12 cellular contexts compared by ENCODE assay signal in genomic region chr6:111552999-111553398, GRCh38. TPM values are rescaled to one million over a fixed set of nuclear protein-coding genes. Genes with fewer than 3 reads are reported as not detected.
DNase-seq lines count a peak whose midpoint lies in the region; ATAC-seq and TF ChIP-seq lines count a peak whose summit lies in the region.
"Had no signal": no experiment of that assay in that cellular context is flagged by ENCODE, and none has a peak within 500 bp of the region (broad histone marks: within the 10 kb centered on the region; RNA-seq: fewer than 3 reads in every experiment).

No MANE protein-coding gene starts in this region.

- peaks cover 2% of the 10 kb centered on the region for H3K36me3 ChIP-seq in adipocyte (ENCODE audit: control insufficient read depth, insufficient read depth, low read length, severe bottlenecking)
- no peaks in the 10 kb centered on the region for H3K36me3 ChIP-seq in muscle layer of colon (ENCODE audit: insufficient read depth, low read length)
- no peaks in the 10 kb centered on the region for H3K36me3 ChIP-seq in vagina

- TF ChIP-seq POLR2A in vagina (IDR thresholded peaks at IDR 0.05) = no peak

- H3K4me1 ChIP-seq in adipocyte (ENCODE audit: control insufficient read depth, insufficient read depth, low read length) = peaks cover 52% of the 10 kb centered on the region
- H3K4me1 ChIP-seq in muscle layer of colon (ENCODE audit: insufficient read depth, low read length) = peaks cover 33% of the 10 kb centered on the region
- peaks cover 57% of the 10 kb centered on the region for H3K4me1 ChIP-seq in vagina

- DNase-seq in left ventricle myocardium superior (peak; percentile 16), left cardiac atrium (no peak), adipocyte (ENCODE audit: low read depth) (no peak), vagina (ENCODE audit: extremely low spot score in 2 of 2) (no peak), nucleus accumbens (lab: John Stamatoyannopoulos, UW) (no peak)
- no peak for DNase-seq in stimulated activated CD4-positive, alpha-beta T cell treated with anti-CD3 and anti-CD28 coated beads, Interleukin-4, amount 100 ng/mL, for 24 hours
- DNase-seq: activated CD8-positive, alpha-beta memory T cell treated with anti-CD3 and anti-CD28 coated beads, Interleukin-2, amount 50 U/mL, for 4 hours; MV-4-11; stimulated activated CD8-positive, alpha-beta memory T cell treated with anti-CD3 and anti-CD28 coated beads, Interleukin-4, amount 100 ng/mL, for 48 hours had no signal

- ATAC-seq in left ventricle myocardium superior (no peak), left cardiac atrium (no peak), GM18861 (IDR thresholded peaks at IDR 0.05; ENCODE audit: unreplicated experiment) (no peak)

- no peak for TF ChIP-seq CTCF in vagina (IDR thresholded peaks at IDR 0.05)

- H3K9me3 ChIP-seq in adipocyte (ENCODE audit: control insufficient read depth, low read length) = no peaks in the 10 kb centered on the region
- H3K9me3 ChIP-seq in muscle layer of colon (ENCODE audit: low read length) = no peaks in the 10 kb centered on the region
- H3K9me3 ChIP-seq in vagina = no peaks in the 10 kb centered on the region
- H3K9me3 ChIP-seq: BLaER1 had no signal

- H3K27me3 ChIP-seq in adipocyte (replicated peaks; ENCODE audit: control insufficient read depth, insufficient read depth, low read length) = no peaks in the 10 kb centered on the region
- no peaks in the 10 kb centered on the region for H3K27me3 ChIP-seq in muscle layer of colon (ENCODE audit: control insufficient read depth in 1 of 2, insufficient read depth in 2 of 2, low read length in 2 of 2)
- no peaks in the 10 kb centered on the region for H3K27me3 ChIP-seq in vagina
- H3K27me3 ChIP-seq: BLaER1 had no signal

- no peak overlapping the region for H3K4me3 ChIP-seq in adipocyte (ENCODE audit: low read length)
- peak overlapping the region in 1 of 2 donors; percentile 52 for H3K4me3 ChIP-seq in muscle layer of colon (ENCODE audit: low read depth in 1 of 2, low read length in 2 of 2)
- H3K4me3 ChIP-seq in vagina = peak overlapping the region in 1 of 2 donors; percentile 13
- H3K4me3 ChIP-seq: BLaER1 had no signal

- H3K27ac ChIP-seq in muscle layer of colon (ENCODE audit: low read depth, low read length) = peak overlapping the region; percentile 38
- peak overlapping the region; percentile 84 for H3K27ac ChIP-seq in vagina

- intact Hi-C loops in left ventricle myocardium superior (cut with micrococcal nuclease) = no loop called here
- intact Hi-C loops in left cardiac atrium (cut with DNase I) = no loop called here
- intact Hi-C loops in vagina (cut with DNase I) = no loop called here

- H3K9ac ChIP-seq in adipocyte (ENCODE audit: low read length) (peak overlapping the region; percentile 81), muscle layer of colon (ENCODE audit: low read length) (peak overlapping the region; percentile 39)
- H3K9ac ChIP-seq: BLaER1 had no signal

RNA-seq across cellular contexts. Expression of gene TRAF3IP2, which starts 52.7 kb away (rescaled TPM):
- total RNA-seq in left ventricle myocardium superior (9.7 TPM), left cardiac atrium (10 to 100 TPM; 11.2 to 13.2 TPM), vagina (35.1 TPM)
